1 cellular context compared by ENCODE assay signal in genomic region chr4:83618431-83618830, GRCh38.
A peak's percentile ranks its signal among the peaks of the same experiment; 100 is the strongest.
TF ChIP-seq lines count a peak whose summit lies in the region.

No MANE protein-coding gene starts in this region.

TF ChIP-seq in HepG2, 621 proteins besides CTCF, POLR2A, EP300 and RAD21 (continued from another document and continues in another):
- TF ChIP-seq EED (CRISPR knock-in tag; IDR thresholded peaks at IDR 0.05) (no peak), MXD3 (CRISPR knock-in tag; IDR thresholded peaks at IDR 0.05) (no peak), ZNF20 (CRISPR knock-in tag; IDR thresholded peaks at IDR 0.05) (no peak), JUNB (CRISPR knock-in tag; IDR thresholded peaks at IDR 0.05; ENCODE audit: borderline replicate concordance) (no peak), TEAD2 (CRISPR knock-in tag; IDR thresholded peaks at IDR 0.05) (no peak), RXRB (CRISPR knock-in tag; IDR thresholded peaks at IDR 0.05; ENCODE audit: borderline replicate concordance) (0 out of 2 replicates have a peak, but pooled peaks have one; percentile 15), MAFF (IDR thresholded peaks at IDR 0.05; ENCODE audit: low read depth, low read length) (peak; percentile 67), ZNF644 (CRISPR knock-in tag; IDR thresholded peaks at IDR 0.05; ENCODE audit: low read depth) (0 out of 2 replicates have a peak, but pooled peaks have one; percentile 40), MAFG (CRISPR knock-in tag; IDR thresholded peaks at IDR 0.05) (peak; percentile 57; the same call in 1 of the 2 replicates), ELF3 (CRISPR knock-in tag; IDR thresholded peaks at IDR 0.05) (peak; percentile 46; the same call in 1 of the 2 replicates), ZNF326 (CRISPR knock-in tag; IDR thresholded peaks at IDR 0.05; ENCODE audit: borderline replicate concordance) (no peak), PBX2 (CRISPR knock-in tag; IDR thresholded peaks at IDR 0.05) (no peak), SMAD3 (CRISPR knock-in tag; IDR thresholded peaks at IDR 0.05) (peak; percentile 41; the same call in 1 of the 2 replicates), TCF7 (IDR thresholded peaks at IDR 0.05; ENCODE audit: low read depth) (peak; percentile 36; the same call in 1 of the 2 replicates), CC2D1A (CRISPR knock-in tag; IDR thresholded peaks at IDR 0.05) (no peak), JDP2 (CRISPR knock-in tag; IDR thresholded peaks at IDR 0.05; ENCODE audit: borderline replicate concordance) (no peak), NRL (CRISPR knock-in tag; IDR thresholded peaks at IDR 0.05; ENCODE audit: borderline replicate concordance) (no peak), SALL1 (CRISPR knock-in tag; IDR thresholded peaks at IDR 0.05) (peak; percentile 37; the same call in 1 of the 2 replicates), TEAD3 (CRISPR knock-in tag; optimal IDR thresholded peaks at IDR 0.05; ENCODE audit: borderline replicate concordance) (peak; percentile 94), POLR2G (IDR thresholded peaks at IDR 0.05; ENCODE audit: low read depth, low read length) (no peak), NFE2 (CRISPR knock-in tag; IDR thresholded peaks at IDR 0.05) (peak; percentile 87), AKAP8 (CRISPR knock-in tag; IDR thresholded peaks at IDR 0.05) (no peak), CENPT (CRISPR knock-in tag; IDR thresholded peaks at IDR 0.05; ENCODE audit: low read depth) (no peak), ATF2 (CRISPR knock-in tag; IDR thresholded peaks at IDR 0.05) (no peak), MED1 (CRISPR knock-in tag; IDR thresholded peaks at IDR 0.05) (peak; percentile 46)
- TF ChIP-seq, protein P1, sequence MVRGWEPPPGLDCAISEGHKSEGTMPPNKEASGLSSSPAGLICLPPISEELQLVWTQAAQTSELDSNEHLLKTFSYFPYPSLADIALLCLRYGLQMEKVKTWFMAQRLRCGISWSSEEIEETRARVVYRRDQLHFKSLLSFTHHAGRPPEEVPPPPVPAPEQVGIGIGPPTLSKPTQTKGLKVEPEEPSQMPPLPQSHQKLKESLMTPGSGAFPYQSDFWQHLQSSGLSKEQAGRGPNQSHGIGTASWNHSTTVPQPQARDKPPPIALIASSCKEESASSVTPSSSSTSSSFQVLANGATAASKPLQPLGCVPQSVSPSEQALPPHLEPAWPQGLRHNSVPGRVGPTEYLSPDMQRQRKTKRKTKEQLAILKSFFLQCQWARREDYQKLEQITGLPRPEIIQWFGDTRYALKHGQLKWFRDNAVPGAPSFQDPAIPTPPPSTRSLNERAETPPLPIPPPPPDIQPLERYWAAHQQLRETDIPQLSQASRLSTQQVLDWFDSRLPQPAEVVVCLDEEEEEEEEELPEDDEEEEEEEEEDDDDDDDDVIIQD (CRISPR knock-in tag; IDR thresholded peaks at IDR 0.05; ENCODE audit: low read depth): 0 out of 2 replicates have a peak, but pooled peaks have one; percentile 27
- TF ChIP-seq, protein P2, sequence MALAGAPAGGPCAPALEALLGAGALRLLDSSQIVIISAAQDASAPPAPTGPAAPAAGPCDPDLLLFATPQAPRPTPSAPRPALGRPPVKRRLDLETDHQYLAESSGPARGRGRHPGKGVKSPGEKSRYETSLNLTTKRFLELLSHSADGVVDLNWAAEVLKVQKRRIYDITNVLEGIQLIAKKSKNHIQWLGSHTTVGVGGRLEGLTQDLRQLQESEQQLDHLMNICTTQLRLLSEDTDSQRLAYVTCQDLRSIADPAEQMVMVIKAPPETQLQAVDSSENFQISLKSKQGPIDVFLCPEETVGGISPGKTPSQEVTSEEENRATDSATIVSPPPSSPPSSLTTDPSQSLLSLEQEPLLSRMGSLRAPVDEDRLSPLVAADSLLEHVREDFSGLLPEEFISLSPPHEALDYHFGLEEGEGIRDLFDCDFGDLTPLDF (CRISPR knock-in tag; IDR thresholded peaks at IDR 0.05): no peak
- TF ChIP-seq, protein P3, sequence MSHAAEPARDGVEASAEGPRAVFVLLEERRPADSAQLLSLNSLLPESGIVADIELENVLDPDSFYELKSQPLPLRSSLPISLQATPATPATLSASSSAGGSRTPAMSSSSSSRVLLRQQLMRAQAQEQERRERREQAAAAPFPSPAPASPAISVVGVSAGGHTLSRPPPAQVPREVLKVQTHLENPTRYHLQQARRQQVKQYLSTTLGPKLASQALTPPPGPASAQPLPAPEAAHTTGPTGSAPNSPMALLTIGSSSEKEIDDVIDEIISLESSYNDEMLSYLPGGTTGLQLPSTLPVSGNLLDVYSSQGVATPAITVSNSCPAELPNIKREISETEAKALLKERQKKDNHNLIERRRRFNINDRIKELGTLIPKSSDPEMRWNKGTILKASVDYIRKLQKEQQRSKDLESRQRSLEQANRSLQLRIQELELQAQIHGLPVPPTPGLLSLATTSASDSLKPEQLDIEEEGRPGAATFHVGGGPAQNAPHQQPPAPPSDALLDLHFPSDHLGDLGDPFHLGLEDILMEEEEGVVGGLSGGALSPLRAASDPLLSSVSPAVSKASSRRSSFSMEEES (CRISPR knock-in tag; IDR thresholded peaks at IDR 0.05): peak; percentile 97
- TF ChIP-seq, protein P4, sequence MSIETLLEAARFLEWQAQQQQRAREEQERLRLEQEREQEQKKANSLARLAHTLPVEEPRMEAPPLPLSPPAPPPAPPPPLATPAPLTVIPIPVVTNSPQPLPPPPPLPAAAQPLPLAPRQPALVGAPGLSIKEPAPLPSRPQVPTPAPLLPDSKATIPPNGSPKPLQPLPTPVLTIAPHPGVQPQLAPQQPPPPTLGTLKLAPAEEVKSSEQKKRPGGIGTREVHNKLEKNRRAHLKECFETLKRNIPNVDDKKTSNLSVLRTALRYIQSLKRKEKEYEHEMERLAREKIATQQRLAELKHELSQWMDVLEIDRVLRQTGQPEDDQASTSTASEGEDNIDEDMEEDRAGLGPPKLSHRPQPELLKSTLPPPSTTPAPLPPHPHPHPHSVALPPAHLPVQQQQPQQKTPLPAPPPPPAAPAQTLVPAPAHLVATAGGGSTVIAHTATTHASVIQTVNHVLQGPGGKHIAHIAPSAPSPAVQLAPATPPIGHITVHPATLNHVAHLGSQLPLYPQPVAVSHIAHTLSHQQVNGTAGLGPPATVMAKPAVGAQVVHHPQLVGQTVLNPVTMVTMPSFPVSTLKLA (IDR thresholded peaks at IDR 0.05): peak; percentile 36; the same call in 1 of the 2 replicates
- TF ChIP-seq, protein P5, sequence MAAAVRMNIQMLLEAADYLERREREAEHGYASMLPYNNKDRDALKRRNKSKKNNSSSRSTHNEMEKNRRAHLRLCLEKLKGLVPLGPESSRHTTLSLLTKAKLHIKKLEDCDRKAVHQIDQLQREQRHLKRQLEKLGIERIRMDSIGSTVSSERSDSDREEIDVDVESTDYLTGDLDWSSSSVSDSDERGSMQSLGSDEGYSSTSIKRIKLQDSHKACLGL (CRISPR knock-in tag; IDR thresholded peaks at IDR 0.05): no peak
- TF ChIP-seq, protein P6, sequence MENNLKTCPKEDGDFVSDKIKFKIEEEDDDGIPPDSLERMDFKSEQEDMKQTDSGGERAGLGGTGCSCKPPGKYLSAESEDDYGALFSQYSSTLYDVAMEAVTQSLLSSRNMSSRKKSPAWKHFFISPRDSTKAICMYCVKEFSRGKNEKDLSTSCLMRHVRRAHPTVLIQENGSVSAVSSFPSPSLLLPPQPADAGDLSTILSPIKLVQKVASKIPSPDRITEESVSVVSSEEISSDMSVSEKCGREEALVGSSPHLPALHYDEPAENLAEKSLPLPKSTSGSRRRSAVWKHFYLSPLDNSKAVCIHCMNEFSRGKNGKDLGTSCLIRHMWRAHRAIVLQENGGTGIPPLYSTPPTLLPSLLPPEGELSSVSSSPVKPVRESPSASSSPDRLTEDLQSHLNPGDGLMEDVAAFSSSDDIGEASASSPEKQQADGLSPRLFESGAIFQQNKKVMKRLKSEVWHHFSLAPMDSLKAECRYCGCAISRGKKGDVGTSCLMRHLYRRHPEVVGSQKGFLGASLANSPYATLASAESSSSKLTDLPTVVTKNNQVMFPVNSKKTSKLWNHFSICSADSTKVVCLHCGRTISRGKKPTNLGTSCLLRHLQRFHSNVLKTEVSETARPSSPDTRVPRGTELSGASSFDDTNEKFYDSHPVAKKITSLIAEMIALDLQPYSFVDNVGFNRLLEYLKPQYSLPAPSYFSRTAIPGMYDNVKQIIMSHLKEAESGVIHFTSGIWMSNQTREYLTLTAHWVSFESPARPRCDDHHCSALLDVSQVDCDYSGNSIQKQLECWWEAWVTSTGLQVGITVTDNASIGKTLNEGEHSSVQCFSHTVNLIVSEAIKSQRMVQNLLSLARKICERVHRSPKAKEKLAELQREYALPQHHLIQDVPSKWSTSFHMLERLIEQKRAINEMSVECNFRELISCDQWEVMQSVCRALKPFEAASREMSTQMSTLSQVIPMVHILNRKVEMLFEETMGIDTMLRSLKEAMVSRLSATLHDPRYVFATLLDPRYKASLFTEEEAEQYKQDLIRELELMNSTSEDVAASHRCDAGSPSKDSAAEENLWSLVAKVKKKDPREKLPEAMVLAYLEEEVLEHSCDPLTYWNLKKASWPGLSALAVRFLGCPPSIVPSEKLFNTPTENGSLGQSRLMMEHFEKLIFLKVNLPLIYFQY (CRISPR knock-in tag; IDR thresholded peaks at IDR 0.05; ENCODE audit: borderline replicate concordance): no peak
- TF ChIP-seq, protein P7, sequence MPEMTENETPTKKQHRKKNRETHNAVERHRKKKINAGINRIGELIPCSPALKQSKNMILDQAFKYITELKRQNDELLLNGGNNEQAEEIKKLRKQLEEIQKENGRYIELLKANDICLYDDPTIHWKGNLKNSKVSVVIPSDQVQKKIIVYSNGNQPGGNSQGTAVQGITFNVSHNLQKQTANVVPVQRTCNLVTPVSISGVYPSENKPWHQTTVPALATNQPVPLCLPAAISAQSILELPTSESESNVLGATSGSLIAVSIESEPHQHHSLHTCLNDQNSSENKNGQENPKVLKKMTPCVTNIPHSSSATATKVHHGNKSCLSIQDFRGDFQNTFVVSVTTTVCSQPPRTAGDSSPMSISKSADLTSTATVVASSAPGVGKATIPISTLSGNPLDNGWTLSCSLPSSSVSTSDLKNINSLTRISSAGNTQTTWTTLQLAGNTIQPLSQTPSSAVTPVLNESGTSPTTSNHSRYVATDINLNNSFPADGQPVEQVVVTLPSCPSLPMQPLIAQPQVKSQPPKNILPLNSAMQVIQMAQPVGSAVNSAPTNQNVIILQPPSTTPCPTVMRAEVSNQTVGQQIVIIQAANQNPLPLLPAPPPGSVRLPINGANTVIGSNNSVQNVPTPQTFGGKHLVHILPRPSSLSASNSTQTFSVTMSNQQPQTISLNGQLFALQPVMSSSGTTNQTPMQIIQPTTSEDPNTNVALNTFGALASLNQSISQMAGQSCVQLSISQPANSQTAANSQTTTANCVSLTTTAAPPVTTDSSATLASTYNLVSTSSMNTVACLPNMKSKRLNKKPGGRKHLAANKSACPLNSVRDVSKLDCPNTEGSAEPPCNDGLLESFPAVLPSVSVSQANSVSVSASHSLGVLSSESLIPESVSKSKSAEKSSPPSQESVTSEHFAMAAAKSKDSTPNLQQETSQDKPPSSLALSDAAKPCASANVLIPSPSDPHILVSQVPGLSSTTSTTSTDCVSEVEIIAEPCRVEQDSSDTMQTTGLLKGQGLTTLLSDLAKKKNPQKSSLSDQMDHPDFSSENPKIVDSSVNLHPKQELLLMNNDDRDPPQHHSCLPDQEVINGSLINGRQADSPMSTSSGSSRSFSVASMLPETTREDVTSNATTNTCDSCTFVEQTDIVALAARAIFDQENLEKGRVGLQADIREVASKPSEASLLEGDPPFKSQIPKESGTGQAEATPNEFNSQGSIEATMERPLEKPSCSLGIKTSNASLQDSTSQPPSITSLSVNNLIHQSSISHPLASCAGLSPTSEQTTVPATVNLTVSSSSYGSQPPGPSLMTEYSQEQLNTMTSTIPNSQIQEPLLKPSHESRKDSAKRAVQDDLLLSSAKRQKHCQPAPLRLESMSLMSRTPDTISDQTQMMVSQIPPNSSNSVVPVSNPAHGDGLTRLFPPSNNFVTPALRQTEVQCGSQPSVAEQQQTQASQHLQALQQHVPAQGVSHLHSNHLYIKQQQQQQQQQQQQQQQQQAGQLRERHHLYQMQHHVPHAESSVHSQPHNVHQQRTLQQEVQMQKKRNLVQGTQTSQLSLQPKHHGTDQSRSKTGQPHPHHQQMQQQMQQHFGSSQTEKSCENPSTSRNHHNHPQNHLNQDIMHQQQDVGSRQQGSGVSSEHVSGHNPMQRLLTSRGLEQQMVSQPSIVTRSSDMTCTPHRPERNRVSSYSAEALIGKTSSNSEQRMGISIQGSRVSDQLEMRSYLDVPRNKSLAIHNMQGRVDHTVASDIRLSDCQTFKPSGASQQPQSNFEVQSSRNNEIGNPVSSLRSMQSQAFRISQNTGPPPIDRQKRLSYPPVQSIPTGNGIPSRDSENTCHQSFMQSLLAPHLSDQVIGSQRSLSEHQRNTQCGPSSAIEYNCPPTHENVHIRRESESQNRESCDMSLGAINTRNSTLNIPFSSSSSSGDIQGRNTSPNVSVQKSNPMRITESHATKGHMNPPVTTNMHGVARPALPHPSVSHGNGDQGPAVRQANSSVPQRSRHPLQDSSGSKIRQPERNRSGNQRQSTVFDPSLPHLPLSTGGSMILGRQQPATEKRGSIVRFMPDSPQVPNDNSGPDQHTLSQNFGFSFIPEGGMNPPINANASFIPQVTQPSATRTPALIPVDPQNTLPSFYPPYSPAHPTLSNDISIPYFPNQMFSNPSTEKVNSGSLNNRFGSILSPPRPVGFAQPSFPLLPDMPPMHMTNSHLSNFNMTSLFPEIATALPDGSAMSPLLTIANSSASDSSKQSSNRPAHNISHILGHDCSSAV (CRISPR knock-in tag; IDR thresholded peaks at IDR 0.05; ENCODE audit: borderline replicate concordance): no peak
